ENCODE assay signal across 27 cellular contexts in the genomic region with DNA sequence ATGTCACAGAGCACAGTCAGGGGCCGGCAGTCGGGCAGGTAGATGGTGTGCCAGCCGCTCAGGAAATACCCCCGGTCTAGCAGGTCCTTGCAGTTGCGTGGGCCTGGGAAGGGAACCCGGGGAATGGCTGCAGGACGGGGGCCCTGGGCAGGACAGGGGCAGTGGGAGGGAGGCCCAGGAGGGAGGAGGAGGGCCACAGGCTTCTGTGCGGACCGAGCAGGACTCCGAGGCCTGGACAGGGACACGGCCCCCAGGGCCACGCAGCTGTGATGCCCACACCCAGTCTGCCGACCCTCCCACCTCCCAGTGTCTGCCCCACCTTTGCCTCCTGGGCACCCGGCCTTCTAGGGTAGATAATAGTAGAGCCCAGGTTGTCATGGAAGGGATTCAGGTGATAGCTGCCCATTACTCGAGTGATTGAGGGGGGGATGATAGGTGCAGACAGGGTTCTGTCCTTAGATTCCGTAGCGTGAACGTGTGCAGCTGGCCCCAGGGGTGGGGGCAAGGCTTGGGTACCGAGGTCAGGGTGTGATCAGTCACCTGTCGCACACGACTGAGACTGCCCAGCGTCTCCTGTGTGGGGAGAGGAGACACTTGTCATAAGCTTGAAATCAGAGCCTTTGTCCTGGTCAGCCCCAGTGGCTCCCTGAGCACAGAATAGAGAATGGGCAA. TPM values are rescaled to one million over a fixed set of nuclear protein-coding genes. Genes with fewer than 3 reads are reported as not detected.
"Had no signal": no experiment of that assay in that cellular context is flagged by ENCODE, and none has a peak within 500 bp of the region (broad histone marks: within the 10 kb centered on the region; RNA-seq: fewer than 3 reads in every experiment).

No MANE protein-coding gene starts in this region.

- DNase-seq: activated CD4-positive, alpha-beta T cell treated with anti-CD3 and anti-CD28 coated beads for 1 hour; activated CD8-positive, alpha-beta memory T cell treated with anti-CD3 and anti-CD28 coated beads, Interleukin-2, amount 50 U/mL, for 48 hours; activated gamma-delta T cell; activated naive CD4-positive, alpha-beta T cell treated with anti-CD3 and anti-CD28 coated beads, Interleukin-2, amount 50 U/mL, for 16 hours; activated T-cell treated with anti-CD3 and anti-CD28 coated beads, Interleukin-2, amount 50 U/mL, for 72 hours; caudate nucleus; glutamatergic neuron; immature natural killer cell; kidney glomerular epithelial cell; left ventricle myocardium inferior; nucleus accumbens; stimulated activated CD4-positive, alpha-beta T cell treated with anti-CD3 and anti-CD28 coated beads, Interleukin-1b, Interleukin-23, amount 100 ng/mL, for 48 hours; stomach; T-helper 1 cell; transverse colon; WERI-Rb-1 had no signal

- H3K36me3 Mint-ChIP-seq: brain; immature natural killer cell; memory B cell; stimulated activated memory B cell treated with anti-CD40 and anti-IgM and Interleukin-4, amounts not matched to agents 10 μg/mL and 1 μg/mL and 100 μg/mL, for 72 hours had no signal

- ATAC-seq: activated T-cell treated with anti-CD3 and anti-CD28 coated beads, Interleukin-2, amount 50 U/mL, for 72 hours; right lobe of liver; stimulated activated memory B cell treated with anti-CD40 and anti-IgM and Interleukin-4, amounts not matched to agents 10 μg/mL and 1 μg/mL and 100 μg/mL, for 72 hours had no signal

- H3K4me1 Mint-ChIP-seq: immature natural killer cell; memory B cell; nephron; stimulated activated memory B cell treated with anti-CD40 and anti-IgM and Interleukin-4, amounts not matched to agents 10 μg/mL and 1 μg/mL and 100 μg/mL, for 72 hours had no signal

- H3K4me3 Mint-ChIP-seq: activated T-cell treated with anti-CD3 and anti-CD28 coated beads, Interleukin-2, amount 50 U/mL, for 72 hours; brain; immature natural killer cell; memory B cell; nephron; stimulated activated memory B cell treated with anti-CD40 and anti-IgM and Interleukin-4, amounts not matched to agents 10 μg/mL and 1 μg/mL and 100 μg/mL, for 72 hours had no signal

- H3K27ac Mint-ChIP-seq: activated T-cell treated with anti-CD3 and anti-CD28 coated beads, Interleukin-2, amount 50 U/mL, for 72 hours; brain; immature natural killer cell; memory B cell; nephron; stimulated activated memory B cell treated with anti-CD40 and anti-IgM and Interleukin-4, amounts not matched to agents 10 μg/mL and 1 μg/mL and 100 μg/mL, for 72 hours had no signal

- H3K9me3 Mint-ChIP-seq: activated T-cell treated with anti-CD3 and anti-CD28 coated beads, Interleukin-2, amount 50 U/mL, for 72 hours; immature natural killer cell; memory B cell; nephron; stimulated activated memory B cell treated with anti-CD40 and anti-IgM and Interleukin-4, amounts not matched to agents 10 μg/mL and 1 μg/mL and 100 μg/mL, for 72 hours had no signal

RNA-seq across cellular contexts. Expression of a gene that starts 4.5 kb away (rescaled TPM):
- total RNA-seq: activated T-cell treated with anti-CD3 and anti-CD28 coated beads, Interleukin-2, amount 50 U/mL, for 72 hours; dermis microvascular lymphatic vessel endothelial cell; hepatocyte; myocyte had no signal

RNA-seq across cellular contexts. Expression of a gene that starts 32.6 kb away (rescaled TPM):
- total RNA-seq: activated T-cell treated with anti-CD3 and anti-CD28 coated beads, Interleukin-2, amount 50 U/mL, for 72 hours; dermis microvascular lymphatic vessel endothelial cell; esophagus muscularis mucosa; frontal cortex; hepatocyte; left ventricle myocardium inferior; mononuclear cell; myocyte; stomach; transverse colon had no signal
